ENCODE assay signal across 8 cellular contexts in the genomic region with DNA sequence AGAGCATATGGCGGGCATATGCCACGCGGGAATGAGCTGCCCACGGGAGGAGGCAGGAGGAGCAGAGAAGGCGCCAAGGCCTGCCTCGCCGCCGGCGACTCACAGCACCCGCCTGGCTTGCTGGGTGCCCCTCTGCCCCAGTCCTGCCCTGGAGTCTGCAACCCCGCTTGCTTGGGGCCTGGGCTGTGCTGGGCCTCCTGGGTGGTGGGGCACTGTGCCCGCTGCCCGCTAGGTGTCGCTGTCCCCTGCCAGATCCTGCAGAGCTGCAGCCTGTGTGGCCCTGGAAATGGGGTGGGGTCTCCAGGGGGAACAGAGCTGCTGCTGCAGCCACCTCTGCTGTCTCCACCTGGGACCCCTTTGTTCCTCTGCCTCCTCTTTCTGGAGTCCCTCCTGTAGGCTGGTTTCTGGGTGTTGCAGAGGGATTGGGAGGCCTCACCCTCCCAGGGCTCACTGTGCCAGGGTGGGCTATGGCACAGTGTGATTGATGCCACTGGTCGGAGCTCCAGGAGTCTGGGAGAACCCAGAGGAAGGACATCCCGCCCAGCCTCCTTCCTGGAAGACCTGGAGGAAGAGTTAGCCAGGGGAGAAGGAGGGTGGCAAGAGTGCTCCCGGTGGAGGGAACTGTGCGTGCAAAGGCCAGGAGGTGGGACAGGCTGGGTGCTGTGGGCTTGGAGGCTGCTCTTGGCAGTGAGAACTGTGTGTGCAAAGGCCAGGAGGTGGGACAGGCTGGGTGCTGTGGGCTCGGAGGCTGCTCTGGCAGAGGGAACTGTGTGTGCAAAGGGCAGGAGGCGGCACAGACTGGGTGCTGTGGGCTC.
A peak's percentile ranks its signal among the peaks of the same experiment; 100 is the strongest.
DNase-seq lines count a peak whose midpoint lies in the region; ATAC-seq and TF ChIP-seq lines count a peak whose summit lies in the region.

No MANE protein-coding gene starts in this region.

- peak overlapping the region in 1 of 4 donors; percentile 65 for H3K4me3 Mint-ChIP-seq in CD4-positive, CD25-positive, alpha-beta regulatory T cell

- H3K4me3 ChIP-seq in CD4-positive, CD25-positive, alpha-beta regulatory T cell (ENCODE audit: low read depth, low read length): no peak overlapping the region
- no peak overlapping the region for H3K4me3 ChIP-seq in H7 (ENCODE audit: insufficient read depth, low read depth, low read length)
- H3K4me3 ChIP-seq in RWPE2 (ENCODE audit: severe bottlenecking): no peak overlapping the region
- H3K4me3 ChIP-seq in sigmoid colon: no peak overlapping the region

- peaks cover 5% of the 10 kb centered on the region for H3K27me3 Mint-ChIP-seq in CD4-positive, CD25-positive, alpha-beta regulatory T cell

- H3K4me1 ChIP-seq in CD4-positive, CD25-positive, alpha-beta regulatory T cell (ENCODE audit: control insufficient read depth, insufficient read depth, low read length, poor library complexity, severe bottlenecking): no peaks in the 10 kb centered on the region
- H3K4me1 ChIP-seq in RWPE2 (ENCODE audit: insufficient read depth, poor library complexity, severe bottlenecking): no peaks in the 10 kb centered on the region
- peaks cover 0 to 6% (median 0%) of the 10 kb centered on the region in 4 donors for H3K4me1 ChIP-seq in sigmoid colon

- no peak for TF ChIP-seq EP300 in sigmoid colon (IDR thresholded peaks at IDR 0.05)

- H3K27ac Mint-ChIP-seq in CD4-positive, CD25-positive, alpha-beta regulatory T cell: no peak overlapping the region

- H3K9me3 Mint-ChIP-seq in CD4-positive, CD25-positive, alpha-beta regulatory T cell: no peaks in the 10 kb centered on the region

- no peaks in the 10 kb centered on the region for H3K36me3 Mint-ChIP-seq in CD4-positive, CD25-positive, alpha-beta regulatory T cell

- H3K36me3 ChIP-seq in CD4-positive, CD25-positive, alpha-beta regulatory T cell (ENCODE audit: control insufficient read depth, insufficient read depth, low read length): no peaks in the 10 kb centered on the region
- no peaks in the 10 kb centered on the region for H3K36me3 ChIP-seq in H7 (replicated peaks; ENCODE audit: control insufficient read depth, insufficient read depth, low read length)
- H3K36me3 ChIP-seq in RWPE2 (ENCODE audit: low read depth): no peaks in the 10 kb centered on the region
- no peaks in the 10 kb centered on the region for H3K36me3 ChIP-seq in sigmoid colon

- peak; percentile 34 to 42 (median 37) for DNase-seq in CD4-positive, CD25-positive, alpha-beta regulatory T cell
- peak; percentile 98 for DNase-seq in H7
- DNase-seq in RWPE2 (ENCODE audit: low spot score): no peak
- DNase-seq in activated naive CD4-positive, alpha-beta T cell treated with Interleukin-2 at 50 U/mL for 16 hours: peak; percentile 64
- DNase-seq in cardiac septum (ENCODE audit: low spot score): peak; percentile 84
- DNase-seq in sigmoid colon: peak; percentile 78
- no peak for DNase-seq in NCI-H774 (lab: John Stamatoyannopoulos, UW)

- no peaks in the 10 kb centered on the region for H3K27me3 ChIP-seq in CD4-positive, CD25-positive, alpha-beta regulatory T cell (ENCODE audit: control insufficient read depth, insufficient read depth, low read length)
- H3K27me3 ChIP-seq in H7 (ENCODE audit: control insufficient read depth, insufficient read depth, low read length) (no peaks in the 10 kb centered on the region), RWPE2 (ENCODE audit: insufficient read depth, poor library complexity, severe bottlenecking) (no peaks in the 10 kb centered on the region), sigmoid colon (no peaks in the 10 kb centered on the region)

- ATAC-seq in CD4-positive, CD25-positive, alpha-beta regulatory T cell (ENCODE audit: low read depth in 2 of 2): peak; percentile 62
- peak; percentile 72 for ATAC-seq in RWPE2 (ENCODE audit: low read depth)
- no peak for ATAC-seq in HG02938 (IDR thresholded peaks at IDR 0.05; ENCODE audit: unreplicated experiment)

- no peak for TF ChIP-seq POLR2A in sigmoid colon (IDR thresholded peaks at IDR 0.05)

- no peaks in the 10 kb centered on the region for H3K4me1 Mint-ChIP-seq in CD4-positive, CD25-positive, alpha-beta regulatory T cell

- H3K9me3 ChIP-seq in CD4-positive, CD25-positive, alpha-beta regulatory T cell (ENCODE audit: control insufficient read depth in 2 of 2, low read length in 2 of 2): no peaks in the 10 kb centered on the region
- no peaks in the 10 kb centered on the region for H3K9me3 ChIP-seq in RWPE2 (ENCODE audit: severe bottlenecking)
- no peaks in the 10 kb centered on the region for H3K9me3 ChIP-seq in sigmoid colon

- TF ChIP-seq CTCF in RWPE2 (IDR thresholded peaks at IDR 0.05; ENCODE audit: poor library complexity, severe bottlenecking) (peak; percentile 80), sigmoid colon (IDR thresholded peaks at IDR 0.05) (peak; percentile 61 to 95 (median 84))

- no peak overlapping the region for H3K27ac ChIP-seq in CD4-positive, CD25-positive, alpha-beta regulatory T cell (ENCODE audit: insufficient read depth, low read length, poor library complexity, severe bottlenecking)
- H3K27ac ChIP-seq in RWPE2 (ENCODE audit: poor library complexity, severe bottlenecking) (no peak overlapping the region), sigmoid colon (no peak overlapping the region)

- intact Hi-C loops in cardiac septum (cut with DNase I): loop anchor here (5.0 kb wide), 2 partner anchors 81 to 136 kb away; no protein-coding TSS in a partner anchor
- intact Hi-C loops in sigmoid colon (cut with DNase I): no loop called here

- WGBS in sigmoid colon, 2 donors: 33 to 44% methylated on average over 20 of the region's 20 CpGs

Comparison
In these comparisons a context has a peak if more than half of its experiments do, and no peak if none do; other contexts are left out.
1. DNase-seq: peak in CD4-positive, CD25-positive, alpha-beta regulatory T cell (3 of 3), H7 (single experiment), activated naive CD4-positive, alpha-beta T cell treated with Interleukin-2 at 50 U/mL for 16 hours (single experiment), cardiac septum (single experiment) and sigmoid colon (single experiment); none in RWPE2 (single experiment) and NCI-H774 (single experiment).